ENCODE assay signal across 1 cellular context in genomic region chr6:15481892-15482291, GRCh38.
TF ChIP-seq lines count a peak whose summit lies in the region.

No MANE protein-coding gene starts in this region.

TF ChIP-seq in SK-N-SH treated with all-trans-retinoic acid at 6 μM for 48 hours, 23 proteins besides CTCF, POLR2A, EP300 and RAD21 (continued from another document):
- no peak for TF ChIP-seq PATZ1 (CRISPR knock-in tag; IDR thresholded peaks at IDR 0.05; ENCODE audit: borderline replicate concordance)
- TF ChIP-seq, protein P1, sequence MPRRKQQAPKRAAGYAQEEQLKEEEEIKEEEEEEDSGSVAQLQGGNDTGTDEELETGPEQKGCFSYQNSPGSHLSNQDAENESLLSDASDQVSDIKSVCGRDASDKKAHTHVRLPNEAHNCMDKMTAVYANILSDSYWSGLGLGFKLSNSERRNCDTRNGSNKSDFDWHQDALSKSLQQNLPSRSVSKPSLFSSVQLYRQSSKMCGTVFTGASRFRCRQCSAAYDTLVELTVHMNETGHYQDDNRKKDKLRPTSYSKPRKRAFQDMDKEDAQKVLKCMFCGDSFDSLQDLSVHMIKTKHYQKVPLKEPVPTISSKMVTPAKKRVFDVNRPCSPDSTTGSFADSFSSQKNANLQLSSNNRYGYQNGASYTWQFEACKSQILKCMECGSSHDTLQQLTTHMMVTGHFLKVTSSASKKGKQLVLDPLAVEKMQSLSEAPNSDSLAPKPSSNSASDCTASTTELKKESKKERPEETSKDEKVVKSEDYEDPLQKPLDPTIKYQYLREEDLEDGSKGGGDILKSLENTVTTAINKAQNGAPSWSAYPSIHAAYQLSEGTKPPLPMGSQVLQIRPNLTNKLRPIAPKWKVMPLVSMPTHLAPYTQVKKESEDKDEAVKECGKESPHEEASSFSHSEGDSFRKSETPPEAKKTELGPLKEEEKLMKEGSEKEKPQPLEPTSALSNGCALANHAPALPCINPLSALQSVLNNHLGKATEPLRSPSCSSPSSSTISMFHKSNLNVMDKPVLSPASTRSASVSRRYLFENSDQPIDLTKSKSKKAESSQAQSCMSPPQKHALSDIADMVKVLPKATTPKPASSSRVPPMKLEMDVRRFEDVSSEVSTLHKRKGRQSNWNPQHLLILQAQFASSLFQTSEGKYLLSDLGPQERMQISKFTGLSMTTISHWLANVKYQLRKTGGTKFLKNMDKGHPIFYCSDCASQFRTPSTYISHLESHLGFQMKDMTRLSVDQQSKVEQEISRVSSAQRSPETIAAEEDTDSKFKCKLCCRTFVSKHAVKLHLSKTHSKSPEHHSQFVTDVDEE (CRISPR knock-in tag; IDR thresholded peaks at IDR 0.05): no peak
- TF ChIP-seq BACH2 (CRISPR knock-in tag; IDR thresholded peaks at IDR 0.05; ENCODE audit: borderline replicate concordance): no peak
- TF ChIP-seq RARB (CRISPR knock-in tag; IDR thresholded peaks at IDR 0.05): no peak
- TF ChIP-seq OSR1 (CRISPR knock-in tag; IDR thresholded peaks at IDR 0.05): no peak
- no peak for TF ChIP-seq ZNF70 (CRISPR knock-in tag; IDR thresholded peaks at IDR 0.05)
- TF ChIP-seq TCF4 (CRISPR knock-in tag; IDR thresholded peaks at IDR 0.05; ENCODE audit: borderline replicate concordance): no peak
- no peak for TF ChIP-seq SNAI2 (CRISPR knock-in tag; IDR thresholded peaks at IDR 0.05)
